ENCODE assay signal across 19 cellular contexts in genomic region chr9:119291554-119291953, GRCh38.
DNase-seq lines count a peak whose midpoint lies in the region.
"Had no signal": no experiment of that assay in that cellular context is flagged by ENCODE, and none has a peak within 500 bp of the region (broad histone marks: within the 10 kb centered on the region; RNA-seq: fewer than 3 reads in every experiment).

No MANE protein-coding gene starts in this region.

- peak overlapping the region; percentile 49 for H3K27ac ChIP-seq in caudate nucleus (ENCODE audit: low read depth, low read length)
- H3K27ac ChIP-seq: A549; BLaER1 treated with 17β-estradiol and CSF1 and Interleukin-3, amounts not matched to agents 10 nM and 100 nM had no signal

- DNase-seq in NCI-H2227 (lab: John Stamatoyannopoulos, UW; ENCODE audit: unreplicated experiment) = peak; percentile 46
- DNase-seq in caudate nucleus (lab: John Stamatoyannopoulos, UW) = peak in 3 of 61 donors; percentile 40 to 74 (median 52)
- DNase-seq in putamen (ENCODE audit: low spot score) = peak; percentile 63
- no peak for DNase-seq in midbrain (lab: John Stamatoyannopoulos, UW)
- no peak for DNase-seq in NCI-H146 treated with DMSO at 0.1 percent for 48 hours (lab: John Stamatoyannopoulos, UW; ENCODE audit: unreplicated experiment)
- no peak for DNase-seq in DMS79 treated with DMSO at 0.1 percent for 48 hours (lab: John Stamatoyannopoulos, UW)
- DNase-seq: 8988T; ACHN; AML-193; BE2C; CD4-positive, alpha-beta T cell; CD8-positive, alpha-beta memory T cell; DMS 273 treated with DMSO at 0.1 percent for 48 hours; DMS79; GF-D8; GOT3; HFFc6 had no signal

Comparison
In these comparisons a context has a peak if more than half of its experiments do, and no peak if none do; other contexts are left out.
1. DNase-seq: peak in NCI-H2227 (single experiment) and putamen (single experiment); none in midbrain (single experiment), NCI-H146 treated with DMSO at 0.1 percent for 48 hours (single experiment) and DMS79 treated with DMSO at 0.1 percent for 48 hours (single experiment).